ENCODE assay signal across 16 cellular contexts in genomic region chr6:113184291-113184690, GRCh38.
DNase-seq lines count a peak whose midpoint lies in the region; ATAC-seq and TF ChIP-seq lines count a peak whose summit lies in the region.
"Had no signal": no experiment of that assay in that cellular context is flagged by ENCODE, and none has a peak within 500 bp of the region (broad histone marks: within the 10 kb centered on the region; RNA-seq: fewer than 3 reads in every experiment).

No MANE protein-coding gene starts in this region.

- H3K27ac ChIP-seq in brain microvascular endothelial cell = peak overlapping the region; percentile 89
- no peak overlapping the region for H3K27ac ChIP-seq in uterus
- H3K27ac ChIP-seq: testis, VCaP had no signal

- H3K27ac Mint-ChIP-seq in HFFc6 = peak overlapping the region; percentile 91
- no peak overlapping the region for H3K27ac Mint-ChIP-seq in stimulated activated naive B cell treated with anti-CD40 and anti-IgM and Interleukin-4, amounts not matched to agents 10 μg/mL and 1 μg/mL and 100 μg/mL, for 72 hours
- H3K27ac Mint-ChIP-seq: activated naive CD8-positive, alpha-beta T cell had no signal

- no peaks in the 10 kb centered on the region for H3K36me3 Mint-ChIP-seq in HFFc6 (ENCODE audit: low read depth)
- H3K36me3 Mint-ChIP-seq in stimulated activated naive B cell treated with anti-CD40 and anti-IgM and Interleukin-4, amounts not matched to agents 10 μg/mL and 1 μg/mL and 100 μg/mL, for 72 hours = no peaks in the 10 kb centered on the region
- H3K36me3 Mint-ChIP-seq: activated naive CD8-positive, alpha-beta T cell had no signal

- in situ Hi-C loops in brain microvascular endothelial cell (cut with HindIII; ENCODE audit: low pct_ligation_motif_present, low sequenced_read_pairs) = no loop called here

- intact Hi-C loops in uterus (cut with DNase I; ENCODE audit: low total_unique reads) = no loop called here

- peak overlapping the region; percentile 42 for H3K4me3 Mint-ChIP-seq in HFFc6
- H3K4me3 Mint-ChIP-seq in stimulated activated naive B cell treated with anti-CD40 and anti-IgM and Interleukin-4, amounts not matched to agents 10 μg/mL and 1 μg/mL and 100 μg/mL, for 72 hours = no peak overlapping the region
- H3K4me3 Mint-ChIP-seq: activated naive CD8-positive, alpha-beta T cell had no signal

- H3K9me3 ChIP-seq in uterus = no peaks in the 10 kb centered on the region
- H3K9me3 ChIP-seq: esophagus muscularis mucosa, testis had no signal

- H3K36me3 ChIP-seq in brain microvascular endothelial cell (replicated peaks) (no peaks in the 10 kb centered on the region), uterus (no peaks in the 10 kb centered on the region)
- H3K36me3 ChIP-seq: esophagus muscularis mucosa had no signal

- H3K4me3 ChIP-seq in AG04449 (ENCODE audit: low read depth, low read length) (no peak overlapping the region), brain microvascular endothelial cell (ENCODE audit: low read depth, low read length) (no peak overlapping the region), uterus (no peak overlapping the region)
- H3K4me3 ChIP-seq: esophagus muscularis mucosa, testis had no signal

- peak; percentile 52 for TF ChIP-seq CTCF in AG04449 (IDR thresholded peaks at IDR 0.05; ENCODE audit: insufficient read depth, low read length, missing control alignments)
- TF ChIP-seq CTCF in HFFc6 (IDR thresholded peaks at IDR 0.05) = peak; percentile 60; the same call in 1 of the 2 replicates
- peak; percentile 61 for TF ChIP-seq CTCF in brain microvascular endothelial cell (IDR thresholded peaks at IDR 0.05; ENCODE audit: low read depth, low read length, missing control alignments)
- no peak for TF ChIP-seq CTCF in uterus (IDR thresholded peaks at IDR 0.05)

- ATAC-seq in stimulated activated naive B cell treated with anti-CD40 and anti-IgM and Interleukin-4, amounts not matched to agents 10 μg/mL and 1 μg/mL and 100 μg/mL, for 72 hours (replicated peaks) = no peak
- ATAC-seq in GM18861 (IDR thresholded peaks at IDR 0.05; ENCODE audit: unreplicated experiment) = no peak

- H3K27me3 ChIP-seq in brain microvascular endothelial cell (replicated peaks) (no peaks in the 10 kb centered on the region), uterus (no peaks in the 10 kb centered on the region)
- H3K27me3 ChIP-seq: esophagus muscularis mucosa, testis had no signal

- peaks cover 61% of the 10 kb centered on the region for H3K4me1 Mint-ChIP-seq in HFFc6 (ENCODE audit: low read depth)
- H3K4me1 Mint-ChIP-seq in stimulated activated naive B cell treated with anti-CD40 and anti-IgM and Interleukin-4, amounts not matched to agents 10 μg/mL and 1 μg/mL and 100 μg/mL, for 72 hours = no peaks in the 10 kb centered on the region

- POLR2A ChIA-PET in AG04449 (lab: Yijun Ruan, JAX) = interaction anchor here (1.0 to 1.5 kb wide), 4 partner anchors 62 to 674 kb away, joined by 3 to 7 read pairs (median 4); no protein-coding TSS in a partner anchor

- H3K4me1 ChIP-seq in uterus = no peaks in the 10 kb centered on the region
- H3K4me1 ChIP-seq: testis had no signal

- CTCF ChIA-PET in AG04449 (lab: Yijun Ruan, JAX) = interaction anchor here (1.5 to 1.7 kb wide), 2 partner anchors 187 to 675 kb away, joined by 3 to 6 read pairs; no protein-coding TSS in a partner anchor

- peak; percentile 94 for DNase-seq in AG04449 (ENCODE audit: low read depth, low spot score)
- DNase-seq in HFFc6 = peak; percentile 94
- peak; percentile 90 for DNase-seq in brain microvascular endothelial cell
- peak; percentile 15 for DNase-seq in hepatic stellate cell (ENCODE audit: low spot score)
- no peak for DNase-seq in T-helper 2 cell
- DNase-seq in uterus = no peak
- no peak for DNase-seq in stimulated activated naive B cell treated with anti-CD40 and anti-IgM and Interleukin-4, amounts not matched to agents 10 μg/mL and 1 μg/mL and 100 μg/mL, for 72 hours
- DNase-seq: ACHN, cortex of kidney, mesendoderm, occipital lobe, testis had no signal

- no peaks in the 10 kb centered on the region for H3K9me3 Mint-ChIP-seq in HFFc6
- no peaks in the 10 kb centered on the region for H3K9me3 Mint-ChIP-seq in stimulated activated naive B cell treated with anti-CD40 and anti-IgM and Interleukin-4, amounts not matched to agents 10 μg/mL and 1 μg/mL and 100 μg/mL, for 72 hours

- no peak for TF ChIP-seq POLR2A in uterus (IDR thresholded peaks at IDR 0.05)

- H3K27me3 Mint-ChIP-seq in HFFc6 (ENCODE audit: insufficient read depth) = no peaks in the 10 kb centered on the region
- no peaks in the 10 kb centered on the region for H3K27me3 Mint-ChIP-seq in stimulated activated naive B cell treated with anti-CD40 and anti-IgM and Interleukin-4, amounts not matched to agents 10 μg/mL and 1 μg/mL and 100 μg/mL, for 72 hours
- H3K27me3 Mint-ChIP-seq: activated naive CD8-positive, alpha-beta T cell had no signal

Comparison
In these comparisons a context has a peak if more than half of its experiments do, and no peak if none do; other contexts are left out.
1. DNase-seq: peak in AG04449 (single experiment), HFFc6 (single experiment), brain microvascular endothelial cell (single experiment) and hepatic stellate cell (single experiment); none in T-helper 2 cell (0 of 5), uterus (0 of 2) and stimulated activated naive B cell treated with anti-CD40 and anti-IgM and Interleukin-4, amounts not matched to agents 10 μg/mL and 1 μg/mL and 100 μg/mL, for 72 hours (single experiment).
2. CTCF ChIP-seq: peak in AG04449 (single experiment), HFFc6 (single experiment) and brain microvascular endothelial cell (single experiment); none in uterus (0 of 4).